8 cellular contexts compared by ENCODE assay signal in the genomic region with DNA sequence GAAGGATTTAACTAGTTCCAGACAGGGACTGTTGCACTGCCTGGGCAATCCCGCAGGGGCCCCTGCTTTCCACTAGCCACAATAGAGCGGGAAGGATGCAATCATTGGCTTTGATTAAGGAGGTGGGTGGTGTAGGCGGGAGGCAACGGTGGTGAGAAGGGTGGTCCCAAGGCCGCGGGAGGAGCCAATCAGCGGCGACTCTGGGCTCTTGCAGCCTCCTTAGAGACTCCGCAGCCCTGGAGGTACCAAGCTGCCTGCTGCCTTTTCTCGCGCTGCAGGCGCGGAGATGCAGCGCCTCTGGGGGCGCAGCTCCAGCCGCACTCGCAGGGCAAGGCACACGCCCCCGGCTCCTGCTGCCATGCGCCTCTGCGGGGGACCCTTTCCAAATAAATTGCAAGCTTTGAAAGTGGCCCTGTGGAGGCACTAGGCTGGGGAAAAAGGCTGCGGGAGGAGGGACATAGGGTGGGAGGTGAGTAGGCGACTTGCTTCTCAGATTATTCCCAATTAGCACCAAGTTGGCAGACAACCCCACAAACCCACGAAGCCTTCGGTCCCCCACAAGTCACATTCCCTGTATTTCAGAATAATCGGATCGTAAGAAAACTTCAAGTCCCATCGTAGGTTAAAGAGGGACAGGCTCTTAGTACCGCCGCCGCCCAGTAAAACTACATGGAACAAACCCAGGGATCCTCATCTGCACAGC. TPM values are rescaled to one million over a fixed set of nuclear protein-coding genes. Genes with fewer than 3 reads are reported as not detected.
DNase-seq lines count a peak whose midpoint lies in the region; ATAC-seq and TF ChIP-seq lines count a peak whose summit lies in the region.

No MANE protein-coding gene starts in this region.

- H3K27ac ChIP-seq in ascending aorta: no peak overlapping the region

- peaks cover 0 to 23% of the 10 kb centered on the region in 2 donors for H3K4me1 ChIP-seq in ascending aorta

- H3K9me3 ChIP-seq in ascending aorta: no peaks in the 10 kb centered on the region

- intact Hi-C loops in ascending aorta (cut with DNase I): no loop called here

- peaks cover under 1% of the 10 kb centered on the region for H3K27me3 Mint-ChIP-seq in nephron progenitor cell (ENCODE audit: low read depth, poor library complexity)

- peaks cover 20% of the 10 kb centered on the region for H3K4me1 Mint-ChIP-seq in nephron progenitor cell

- peaks cover 20% of the 10 kb centered on the region for H3K9me3 Mint-ChIP-seq in nephron progenitor cell

- peaks cover 11% of the 10 kb centered on the region for H3K36me3 Mint-ChIP-seq in nephron progenitor cell (ENCODE audit: low read depth)

- peak; percentile 38; the same call in 2 of the 3 replicates for TF ChIP-seq CTCF in GM12872 (IDR thresholded peaks at IDR 0.05; ENCODE audit: insufficient read depth, low read depth, low read length)
- peak in 1 of 3 experiments; percentile 19 for TF ChIP-seq CTCF in ascending aorta (IDR thresholded peaks at IDR 0.05)
- TF ChIP-seq CTCF in nephron progenitor cell (IDR thresholded peaks at IDR 0.05): no peak

- peak; percentile 94 for DNase-seq in NCI-H146 treated with DMSO at 0.1 percent for 48 hours (lab: John Stamatoyannopoulos, UW; ENCODE audit: unreplicated experiment)
- no peak for DNase-seq in ascending aorta (ENCODE audit: low spot score in 2 of 2)
- DNase-seq in nephron progenitor cell: peak; percentile 72
- no peak for DNase-seq in KG1 (lab: John Stamatoyannopoulos, UW)
- DNase-seq in 8988T: no peak

- peak overlapping the region; percentile 51 to 76 for H3K4me3 ChIP-seq in ascending aorta

- H3K4me3 Mint-ChIP-seq in nephron progenitor cell: peak overlapping the region; percentile 68

- ATAC-seq in GM19324 (IDR thresholded peaks at IDR 0.05; ENCODE audit: low FRiP score, unreplicated experiment): no peak
- no peak for ATAC-seq in HG02981 (IDR thresholded peaks at IDR 0.05; ENCODE audit: unreplicated experiment)

- H3K27ac Mint-ChIP-seq in nephron progenitor cell: peak overlapping the region; percentile 20

- no peaks in the 10 kb centered on the region for H3K36me3 ChIP-seq in ascending aorta

- H3K27me3 ChIP-seq in ascending aorta: peaks cover 6% of the 10 kb centered on the region

RNA-seq across cellular contexts. Expression of a gene that starts 0.9 kb away (rescaled TPM):
- not detected for total RNA-seq in ascending aorta

Comparison
In these comparisons a context has a peak if more than half of its experiments do, and no peak if none do; other contexts are left out.
1. DNase-seq: peak in NCI-H146 treated with DMSO at 0.1 percent for 48 hours (single experiment) and nephron progenitor cell (single experiment); none in ascending aorta (0 of 2), KG1 (single experiment) and 8988T (single experiment).